In the genomic region with DNA sequence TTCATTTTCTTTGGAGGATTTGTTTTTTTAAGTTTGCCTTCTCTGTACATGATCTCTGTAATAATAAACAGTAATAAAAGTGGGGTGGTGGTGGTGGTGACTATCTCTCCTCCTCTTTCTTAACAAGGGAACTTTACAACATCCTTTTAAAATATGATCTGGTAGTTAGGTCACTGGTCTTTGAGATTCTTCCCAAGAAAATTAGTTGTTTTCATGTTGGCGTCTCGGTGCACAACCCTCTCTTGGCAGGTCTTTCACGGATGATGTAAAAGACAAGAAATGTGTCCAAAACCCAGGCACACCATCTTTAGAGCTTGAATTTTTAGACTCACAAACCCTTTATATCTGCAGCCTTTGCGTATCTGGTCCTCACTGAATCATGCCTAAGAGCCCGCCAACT, we compare ENCODE assay signal across 25 cellular contexts.
DNase-seq lines count a peak whose midpoint lies in the region; ATAC-seq and TF ChIP-seq lines count a peak whose summit lies in the region.
"Had no signal": no experiment of that assay in that cellular context is flagged by ENCODE, and none has a peak within 500 bp of the region (broad histone marks: within the 10 kb centered on the region; RNA-seq: fewer than 3 reads in every experiment).

No MANE protein-coding gene starts in this region.

- TF ChIP-seq CTCF in fibroblast of pulmonary artery (IDR thresholded peaks at IDR 0.05; ENCODE audit: low read length, missing control alignments) = no peak
- TF ChIP-seq CTCF in uterus (IDR thresholded peaks at IDR 0.05) = no peak

- no peaks in the 10 kb centered on the region for H3K36me3 ChIP-seq in adipocyte (ENCODE audit: control insufficient read depth, insufficient read depth, low read length, severe bottlenecking)
- no peaks in the 10 kb centered on the region for H3K36me3 ChIP-seq in uterus
- H3K36me3 ChIP-seq: gastrocnemius medialis, suprapubic skin had no signal

- intact Hi-C loops in uterus (cut with DNase I; ENCODE audit: low total_unique reads) = no loop called here

- TF ChIP-seq POLR2A in uterus (IDR thresholded peaks at IDR 0.05) = no peak

- DNase-seq in EH (ENCODE audit: low read depth) = peak; percentile 98
- DNase-seq in adipocyte (ENCODE audit: low read depth) = peak; percentile 48
- peak; percentile 20 for DNase-seq in fibroblast of pulmonary artery (ENCODE audit: low read depth)
- peak in 1 of 2 donors; percentile 43 for DNase-seq in uterus
- no peak for DNase-seq in G401 (ENCODE audit: low spot score)
- DNase-seq: activated CD4-positive, alpha-beta T cell treated with anti-CD3 and anti-CD28 coated beads for 4 hours; activated effector memory CD4-positive, alpha-beta T cell treated with Interleukin-2 at 50 U/mL for 16 hours; body of pancreas; gastrocnemius medialis; hippocampal formation; Karpas-422; NCI-H1694 treated with DMSO at 0.1 percent for 48 hours; NCI-H510A treated with DMSO at 0.1 percent for 48 hours; NK-92 treated with Interleukin-12 subunit alpha and Interleukin-12 subunit beta, amount 100 ng/mL, for 24 hours; posterior cingulate gyrus; SHP77 treated with DMSO at 0.1 percent for 48 hours; stimulated activated naive B cell treated with anti-CD40 and anti-IgM and Interleukin-4, amounts not matched to agents 10 μg/mL and 1 μg/mL and 100 μg/mL, for 72 hours had no signal

- H3K27me3 ChIP-seq in adipocyte (replicated peaks; ENCODE audit: control insufficient read depth, insufficient read depth, low read length) (no peaks in the 10 kb centered on the region), uterus (no peaks in the 10 kb centered on the region)
- H3K27me3 ChIP-seq: body of pancreas, gastrocnemius medialis, suprapubic skin had no signal

- H3K9me3 ChIP-seq in adipocyte (ENCODE audit: control insufficient read depth, low read length) (no peaks in the 10 kb centered on the region), uterus (no peaks in the 10 kb centered on the region)
- H3K9me3 ChIP-seq: body of pancreas, gastrocnemius medialis, suprapubic skin had no signal

- H3K4me3 ChIP-seq in adipocyte (ENCODE audit: low read length) = no peak overlapping the region
- H3K4me3 ChIP-seq in fibroblast of pulmonary artery (replicated peaks; ENCODE audit: low read depth, low read length) = no peak overlapping the region
- no peak overlapping the region for H3K4me3 ChIP-seq in uterus
- H3K4me3 ChIP-seq: body of pancreas, gastrocnemius medialis, GM23338, suprapubic skin had no signal

- in situ Hi-C loops in G401 (cut with HindIII; ENCODE audit: low sequenced_read_pairs) = no loop called here

- H3K4me1 ChIP-seq in adipocyte (ENCODE audit: control insufficient read depth, insufficient read depth, low read length) (no peaks in the 10 kb centered on the region), uterus (no peaks in the 10 kb centered on the region)
- H3K4me1 ChIP-seq: body of pancreas, gastrocnemius medialis had no signal

- peak overlapping the region; percentile 23 to 54 for H3K27ac ChIP-seq in uterus
- H3K27ac ChIP-seq: body of pancreas, gastrocnemius medialis, HL-60, suprapubic skin, VCaP had no signal

- no peak for ATAC-seq in GM18861 (IDR thresholded peaks at IDR 0.05; ENCODE audit: unreplicated experiment)
- ATAC-seq in GM21717 (IDR thresholded peaks at IDR 0.05; ENCODE audit: unreplicated experiment) = no peak
- ATAC-seq in GM18498 (IDR thresholded peaks at IDR 0.05; ENCODE audit: unreplicated experiment) = no peak
- ATAC-seq: body of pancreas; gastrocnemius medialis; GM23338; sciatic nerve; stimulated activated naive B cell treated with anti-CD40 and anti-IgM and Interleukin-4, amounts not matched to agents 10 μg/mL and 1 μg/mL and 100 μg/mL, for 72 hours had no signal

- no peak overlapping the region for H3K9ac ChIP-seq in adipocyte (ENCODE audit: low read length)
